ENCODE assay signal across 1 cellular context in genomic region chr13:99376924-99377323, GRCh38.
TF ChIP-seq lines count a peak whose summit lies in the region.

No MANE protein-coding gene starts in this region.

TF ChIP-seq in H1, 55 proteins besides CTCF, POLR2A, EP300 and RAD21 (continued from another document):
- TF ChIP-seq SUZ12 (IDR thresholded peaks at IDR 0.05; ENCODE audit: low read length) (no peak), ATF2 (IDR thresholded peaks at IDR 0.05; ENCODE audit: low read length) (no peak)
